Comparison of ENCODE assay signal across 8 cellular contexts in the genomic region with DNA sequence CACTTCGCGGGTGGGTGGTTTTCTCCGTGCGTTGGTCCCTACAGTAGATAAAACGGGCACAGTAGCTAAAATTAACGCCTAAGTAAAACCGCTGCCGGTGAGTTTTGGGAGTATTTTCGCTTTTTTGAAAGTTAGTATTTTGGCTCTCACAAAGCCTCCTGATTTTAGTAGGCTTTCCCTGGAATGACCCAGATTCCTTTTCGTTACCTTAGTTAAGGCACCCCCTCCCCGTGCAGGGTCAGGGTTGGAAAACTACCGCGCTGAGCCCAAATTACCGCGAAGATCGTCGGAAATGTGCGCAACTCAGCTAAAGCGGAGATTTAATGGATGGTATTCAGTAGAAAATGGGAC. TPM values are rescaled to one million over a fixed set of nuclear protein-coding genes. Genes with fewer than 3 reads are reported as not detected.
DNase-seq lines count a peak whose midpoint lies in the region; FAIRE-seq and TF ChIP-seq lines count a peak whose summit lies in the region.

No MANE protein-coding gene starts in this region.

- H3K9me3 ChIP-seq in HUES48 (ENCODE audit: control insufficient read depth, insufficient read depth, low read length) (no peaks in the 10 kb centered on the region), mucosa of stomach (ENCODE audit: control insufficient read depth, low read length) (no peaks in the 10 kb centered on the region)

- H3K36me3 ChIP-seq in HUES48 (ENCODE audit: control insufficient read depth, insufficient read depth, low read length) (no peaks in the 10 kb centered on the region), mucosa of stomach (ENCODE audit: control insufficient read depth, insufficient read depth, low read length) (no peaks in the 10 kb centered on the region)

- DNase-seq in GM12891 (ENCODE audit: insufficient read length, low spot score) (no peak), chondrocyte (ENCODE audit: low spot score) (no peak), retina (no peak), SIG-M5 treated with dmso at 0.1 percent for 504 hours (lab: John Stamatoyannopoulos, UW; ENCODE audit: unreplicated experiment) (no peak), NCI-H1417 (lab: John Stamatoyannopoulos, UW) (no peak), NAMALWA (ENCODE audit: low spot score) (no peak)

- no peaks in the 10 kb centered on the region for H3K27me3 Mint-ChIP-seq in chondrocyte (ENCODE audit: low read depth)

- peak; percentile 33 for FAIRE-seq in GM12891 (lab: Jason Lieb, UNC)

- H3K27ac ChIP-seq in HUES48 (ENCODE audit: low read depth, low read length): peak overlapping the region; percentile 86

- peak overlapping the region; percentile 81 for H3K4me3 Mint-ChIP-seq in chondrocyte (ENCODE audit: unreplicated experiment)

- peak overlapping the region; percentile 87 for H3K27ac Mint-ChIP-seq in chondrocyte (ENCODE audit: unreplicated experiment)

- peaks cover 3% of the 10 kb centered on the region for H3K9me3 Mint-ChIP-seq in chondrocyte (ENCODE audit: low read depth)

- H3K27me3 ChIP-seq in HUES48 (ENCODE audit: control insufficient read depth, insufficient read depth, low read length): no peaks in the 10 kb centered on the region
- H3K27me3 ChIP-seq in mucosa of stomach (ENCODE audit: control insufficient read depth, insufficient read depth, low read length): no peaks in the 10 kb centered on the region

- TF ChIP-seq POLR2A in GM12891 (IDR thresholded peaks at IDR 0.05; ENCODE audit: low read depth, low read length): peak; percentile 74; the same call in 1 of the 2 replicates

- H3K4me3 ChIP-seq in HUES48 (ENCODE audit: low read depth, low read length): peak overlapping the region; percentile 85
- peak overlapping the region; percentile 68 for H3K4me3 ChIP-seq in mucosa of stomach (ENCODE audit: low read length)

- H3K4me1 ChIP-seq in HUES48 (ENCODE audit: control insufficient read depth, insufficient read depth, low read length) (peaks cover 15% of the 10 kb centered on the region), mucosa of stomach (ENCODE audit: control insufficient read depth, insufficient read depth, low read length) (peaks cover 18% of the 10 kb centered on the region)

- H3K4me1 Mint-ChIP-seq in chondrocyte (ENCODE audit: low read depth): peaks cover 19% of the 10 kb centered on the region

- peaks cover 8% of the 10 kb centered on the region for H3K36me3 Mint-ChIP-seq in chondrocyte (ENCODE audit: low read depth)

- peak overlapping the region; percentile 67 for H3K9ac ChIP-seq in HUES48 (ENCODE audit: low read depth, low read length)
- H3K9ac ChIP-seq in mucosa of stomach (ENCODE audit: low read length): peak overlapping the region; percentile 81

- TF ChIP-seq CTCF in chondrocyte (IDR thresholded peaks at IDR 0.05): no peak

TF ChIP-seq in GM12891, 5 proteins besides CTCF, POLR2A, EP300 and RAD21:
- no peak for TF ChIP-seq SPI1 (IDR thresholded peaks at IDR 0.05; ENCODE audit: low read depth, low read length)
- no peak for TF ChIP-seq PAX5 (IDR thresholded peaks at IDR 0.05; ENCODE audit: insufficient read depth, low read length, severe bottlenecking)
- TF ChIP-seq POLR2AphosphoS5 (IDR thresholded peaks at IDR 0.05; ENCODE audit: low read depth, low read length): peak; percentile 46; the same call in 1 of the 2 replicates
- TF ChIP-seq TAF1 (IDR thresholded peaks at IDR 0.05; ENCODE audit: low read depth, low read length): no peak

RNA-seq across cellular contexts. Expression of gene ST6GALNAC1, which starts 28.3 kb away (rescaled TPM):
- polyA plus RNA-seq in GM12891 (2012; ENCODE audit: low read depth, missing spikeins): not detected
- not detected in 3 replicates for total RNA-seq in chondrocyte

RNA-seq across cellular contexts. Expression of gene MXRA7, which starts 38.9 kb away (rescaled TPM):
- 0.42 TPM for polyA plus RNA-seq in GM12891 (2012; ENCODE audit: low read depth, missing spikeins)
- total RNA-seq in chondrocyte: 141 to 200 TPM (median 197 TPM) in 3 replicates

RNA-seq across cellular contexts. Expression of gene JMJD6, which starts 54.5 kb away (rescaled TPM):
- polyA plus RNA-seq in GM12891 (2012; ENCODE audit: low read depth, missing spikeins): 23.2 TPM
- total RNA-seq in chondrocyte: 22.4 to 27.2 TPM (median 25.0 TPM) in 3 replicates

RNA-seq across cellular contexts. Expression of gene METTL23, which starts 54.8 kb away (rescaled TPM):
- polyA plus RNA-seq in GM12891 (2012; ENCODE audit: low read depth, missing spikeins): 38.7 TPM
- 24.3 to 28.4 TPM (median 27.0 TPM) in 3 replicates for total RNA-seq in chondrocyte
